22 cellular contexts compared by ENCODE assay signal in genomic region chr2:29162204-29162928, GRCh38. TPM values are rescaled to one million over a fixed set of nuclear protein-coding genes. Genes with fewer than 3 reads are reported as not detected.
DNase-seq lines count a peak whose midpoint lies in the region; ATAC-seq, FAIRE-seq and TF ChIP-seq lines count a peak whose summit lies in the region.
"Had no signal": no experiment of that assay in that cellular context is flagged by ENCODE, and none has a peak within 500 bp of the region (broad histone marks: within the 10 kb centered on the region; RNA-seq: fewer than 3 reads in every experiment).

No MANE protein-coding gene starts in this region.

- H3K79me2 ChIP-seq in Karpas-422 (ENCODE audit: low read length): no peaks in the 10 kb centered on the region
- H3K79me2 ChIP-seq in astrocyte (ENCODE audit: insufficient read depth, low read length): no peaks in the 10 kb centered on the region

- H3K27me3 Mint-ChIP-seq in astrocyte (ENCODE audit: low read depth, unreplicated experiment): no peaks in the 10 kb centered on the region
- H3K27me3 Mint-ChIP-seq: CD4-positive, CD25-positive, alpha-beta regulatory T cell; CD8-positive, alpha-beta memory T cell had no signal

- H3K4me2 ChIP-seq in A549 (no peak overlapping the region), Karpas-422 (ENCODE audit: low read depth, low read length, poor library complexity, severe bottlenecking) (peak overlapping the region; percentile 60), astrocyte (ENCODE audit: low read length) (no peak overlapping the region)

- H3K27ac Mint-ChIP-seq in astrocyte (ENCODE audit: unreplicated experiment): no peak overlapping the region
- H3K27ac Mint-ChIP-seq: CD4-positive, CD25-positive, alpha-beta regulatory T cell; HFFc6 had no signal

- H3K27me3 ChIP-seq in Karpas-422 (ENCODE audit: low read length) (no peaks in the 10 kb centered on the region), astrocyte (ENCODE audit: insufficient read depth, low read length) (no peaks in the 10 kb centered on the region), gastrocnemius medialis (no peaks in the 10 kb centered on the region)
- H3K27me3 ChIP-seq: BE2C had no signal

- H3K9me2 ChIP-seq in Karpas-422 (replicated peaks; ENCODE audit: insufficient read depth, low read length): no peaks in the 10 kb centered on the region

- TF ChIP-seq CTCF in A549 (IDR thresholded peaks at IDR 0.05) (no peak), astrocyte (IDR thresholded peaks at IDR 0.05; ENCODE audit: insufficient read depth, low read depth, low read length) (no peak), gastrocnemius medialis (IDR thresholded peaks at IDR 0.05 in 4 of 5, conservative IDR thresholded peaks at IDR 0.05 in 1 of 5) (no peak)

- no peak for DNase-seq in A549 (ENCODE audit: low read depth in 1 of 2, low spot score in 1 of 2)
- DNase-seq in Karpas-422: no peak
- DNase-seq in astrocyte (ENCODE audit: low read depth): no peak
- DNase-seq in gastrocnemius medialis: no peak
- no peak for DNase-seq in stimulated activated naive CD8-positive, alpha-beta T cell treated with anti-CD3 and anti-CD28 coated beads, Interleukin-15, Interleukin-2, amounts not matched to agents 100 U/mL and 50 U/mL, for 24 hours
- no peak for DNase-seq in activated gamma-delta T cell treated with Interleukin-2 at 50 U/mL for 16 hours
- no peak for DNase-seq in stimulated activated CD8-positive, alpha-beta memory T cell treated with anti-CD3 and anti-CD28 coated beads, Interleukin-4, amount 100 ng/mL, for 48 hours
- DNase-seq: ACHN; BE2C; C1 segment of cervical spinal cord; CD4-positive, CD25-positive, alpha-beta regulatory T cell; CD8-positive, alpha-beta memory T cell; COR-L47; DMS 273 treated with DMSO at 0.1 percent for 48 hours; DMS53; DND-41; EL; GOT3; H7; HFFc6 had no signal

- peaks cover 32% of the 10 kb centered on the region for H3K4me1 ChIP-seq in A549
- H3K4me1 ChIP-seq in Karpas-422 (ENCODE audit: low read length): peaks cover 51% of the 10 kb centered on the region
- peaks cover 7% of the 10 kb centered on the region for H3K4me1 ChIP-seq in astrocyte (ENCODE audit: insufficient read depth, low read length)
- H3K4me1 ChIP-seq in gastrocnemius medialis: peaks cover 30 to 40% of the 10 kb centered on the region in 2 donors

- TF ChIP-seq POLR2A in A549 (IDR thresholded peaks at IDR 0.05; ENCODE audit: low read length) (no peak), gastrocnemius medialis (IDR thresholded peaks at IDR 0.05) (no peak)

- no peak for ATAC-seq in A549
- peak; percentile 55 to 85 for ATAC-seq in gastrocnemius medialis
- no peak for ATAC-seq in stimulated activated naive CD8-positive, alpha-beta T cell treated with anti-CD3 and anti-CD28 coated beads, Interleukin-15, Interleukin-2, amounts not matched to agents 100 U/mL and 50 U/mL, for 24 hours
- ATAC-seq: GM12878, HCT116 had no signal

- H3K36me3 ChIP-seq in Karpas-422 (ENCODE audit: insufficient read depth, low read length): no peaks in the 10 kb centered on the region
- H3K36me3 ChIP-seq in astrocyte (ENCODE audit: insufficient read depth, low read length): peaks cover 21% of the 10 kb centered on the region
- peaks cover 0 to 46% of the 10 kb centered on the region in 2 donors for H3K36me3 ChIP-seq in gastrocnemius medialis
- H3K36me3 ChIP-seq: BE2C had no signal

- intact Hi-C loops in gastrocnemius medialis (cut with DNase I; ENCODE audit: low total_unique reads): loop anchor here (5.0 kb wide), 1 partner anchor 35 kb away; no protein-coding TSS in a partner anchor

- POLR2A ChIA-PET in A549 (lab: Yijun Ruan, JAX): no interaction called here

- no peaks in the 10 kb centered on the region for H3K9me3 Mint-ChIP-seq in astrocyte (ENCODE audit: unreplicated experiment)
- H3K9me3 Mint-ChIP-seq: CD4-positive, CD25-positive, alpha-beta regulatory T cell; CD8-positive, alpha-beta memory T cell; HFFc6 had no signal

- FAIRE-seq in A549 (lab: Jason Lieb, UNC) (no peak), astrocyte (lab: Jason Lieb, UNC) (peak; percentile 23)
- FAIRE-seq: GM12878 had no signal

- no peaks in the 10 kb centered on the region for H3K9me3 ChIP-seq in A549
- no peaks in the 10 kb centered on the region for H3K9me3 ChIP-seq in Karpas-422 (ENCODE audit: low read length)
- H3K9me3 ChIP-seq in astrocyte (ENCODE audit: insufficient read depth, low read depth, low read length): no peaks in the 10 kb centered on the region
- H3K9me3 ChIP-seq in gastrocnemius medialis: no peaks in the 10 kb centered on the region
- H3K9me3 ChIP-seq: BE2C had no signal

- CTCF ChIA-PET in A549 (lab: Yijun Ruan, JAX): no interaction called here

- H3K4me3 Mint-ChIP-seq in astrocyte (ENCODE audit: unreplicated experiment): no peak overlapping the region
- H3K4me3 Mint-ChIP-seq: CD4-positive, CD25-positive, alpha-beta regulatory T cell; CD8-positive, alpha-beta memory T cell; HFFc6 had no signal

- TF ChIP-seq EP300 in A549 (IDR thresholded peaks at IDR 0.05): no peak

- H3K4me3 ChIP-seq in A549 (no peak overlapping the region), Karpas-422 (ENCODE audit: low read length) (no peak overlapping the region), astrocyte (ENCODE audit: insufficient read depth, low read depth, low read length) (no peak overlapping the region), gastrocnemius medialis (no peak overlapping the region)
- H3K4me3 ChIP-seq: GM12878 had no signal

- H2AFZ ChIP-seq in Karpas-422 (ENCODE audit: low read length) (no peak overlapping the region), astrocyte (ENCODE audit: low read depth, low read length) (no peak overlapping the region)

- WGBS in A549 (ENCODE audit: missing lambda C conversion rate): 83% methylated on average over 1 of the region's 1 CpG

- H3K9ac ChIP-seq in Karpas-422 (ENCODE audit: low read length) (no peak overlapping the region), astrocyte (ENCODE audit: low read length) (no peak overlapping the region)

- no peak overlapping the region for H3K27ac ChIP-seq in A549
- no peak overlapping the region for H3K27ac ChIP-seq in Karpas-422 (ENCODE audit: low read length)
- no peak overlapping the region for H3K27ac ChIP-seq in astrocyte (ENCODE audit: low read depth, low read length)
- peak overlapping the region; percentile 60 to 87 (median 76) for H3K27ac ChIP-seq in gastrocnemius medialis

- H3K4me1 Mint-ChIP-seq in astrocyte (ENCODE audit: low read depth, unreplicated experiment): peaks cover 3% of the 10 kb centered on the region

- TF ChIP-seq RAD21 in A549 (conservative IDR thresholded peaks at IDR 0.05 in 1 of 2, IDR thresholded peaks at IDR 0.05 in 1 of 2): no peak

- peaks cover 8% of the 10 kb centered on the region for H3K36me3 Mint-ChIP-seq in astrocyte (ENCODE audit: low read depth, unreplicated experiment)

- H4K20me1 ChIP-seq in Karpas-422 (ENCODE audit: insufficient read depth, low read depth, low read length): no peaks in the 10 kb centered on the region
- H4K20me1 ChIP-seq in astrocyte (ENCODE audit: insufficient read depth, low read length): peaks cover 3% of the 10 kb centered on the region

- in situ Hi-C loops in gastrocnemius medialis (cut with MboI; ENCODE audit: low sequenced_read_pairs in 4 of 4): no loop called here

TF ChIP-seq in A549, 52 proteins besides CTCF, POLR2A, EP300 and RAD21:
- TF ChIP-seq CHD2 (IDR thresholded peaks at IDR 0.05; ENCODE audit: low read length, partially characterized antibody) (no peak), RFX5 (IDR thresholded peaks at IDR 0.05) (no peak), RNF2 (IDR thresholded peaks at IDR 0.05; ENCODE audit: borderline replicate concordance, low read depth) (no peak), SMC3 (IDR thresholded peaks at IDR 0.05) (no peak), SREBF2 (IDR thresholded peaks at IDR 0.05) (no peak), MAFK (IDR thresholded peaks at IDR 0.05; ENCODE audit: partially characterized antibody) (peak; percentile 90), HDAC2 (IDR thresholded peaks at IDR 0.05) (no peak)
TF ChIP-seq in A549: peak in this region for 1.

RNA-seq across cellular contexts. Expression of gene CLIP4, which starts 47.2 kb away (rescaled TPM):
- 77.2 and 99.1 TPM in 2 replicates for polyA plus RNA-seq in A549 (2011; rRNA removed)
- 13.0 and 13.3 TPM in 2 replicates for polyA plus RNA-seq in A549 (2012; cell fraction: cytosol; rRNA removed)
- 16.3 and 25.3 TPM in 2 replicates for polyA plus RNA-seq in A549 (2012; cell fraction: nucleus; rRNA removed)
- polyA plus RNA-seq in A549 (2017; fragmentation: RNase III; extraction: RNeasy Plus Mini Kit Qiagen cat#74134 plus additional on column Dnase treatment): 38.6 to 53.6 TPM (median 51.1 TPM) in 3 replicates
- 70.3 and 94.6 TPM in 2 replicates for polyA minus RNA-seq in A549 (2011; rRNA and poly(A)+ RNA removed)
- total RNA-seq in Karpas-422 (2014; rRNA removed; shearing (Covaris generic); ENCODE audit: low replicate concordance): not detected in 2 replicates
- total RNA-seq in astrocyte: 14.7 and 18.4 TPM in 2 replicates
- total RNA-seq in gastrocnemius medialis: 100 to 1,000 TPM; 200 to 422 (median 265) TPM

Comparison
In these comparisons a context has a peak if more than half of its experiments do, and no peak if none do; other contexts are left out.
1. ATAC-seq: peak in gastrocnemius medialis (2 of 2); none in A549 (0 of 2) and stimulated activated naive CD8-positive, alpha-beta T cell treated with anti-CD3 and anti-CD28 coated beads, Interleukin-15, Interleukin-2, amounts not matched to agents 100 U/mL and 50 U/mL, for 24 hours (single experiment).
2. H3K27ac ChIP-seq: peak in gastrocnemius medialis (4 of 4); none in A549 (0 of 2), Karpas-422 (single experiment) and astrocyte (single experiment).
3. RNA of gene CLIP4, which starts 47.2 kb away (total RNA-seq): 200 to 422 TPM in gastrocnemius medialis and 14.7 to 18.4 TPM in astrocyte; not detected in Karpas-422; every median in the first group is over 10 times any median in the second.